Comparison of ENCODE assay signal across 11 cellular contexts in genomic region chr18:60174832-60175231, GRCh38.
"Had no signal": no experiment of that assay in that cellular context is flagged by ENCODE, and none has a peak within 500 bp of the region (broad histone marks: within the 10 kb centered on the region; RNA-seq: fewer than 3 reads in every experiment).

No MANE protein-coding gene starts in this region.

- H3K4me1 ChIP-seq: HAP-1 had no signal

- ATAC-seq: GM23338, HCT116 had no signal

- H3K9ac ChIP-seq: GM23248 had no signal

- FAIRE-seq: H1, H54 had no signal

- H3K27ac ChIP-seq: GM23248 had no signal

- H2AFZ ChIP-seq: GM23248, GM23338 had no signal

- H3K9me3 ChIP-seq: HAP-1 had no signal

- H3K4me3 ChIP-seq: GM23248, GM23338, HAP-1 had no signal

- H3K36me3 ChIP-seq: HAP-1 had no signal

- DNase-seq: GM23248, GOT3, H7, H9, HCEC 1CT, HFFc6 had no signal

- H3K4me2 ChIP-seq: GM23338 had no signal
